22 cellular contexts compared by ENCODE assay signal in genomic region chr2:238467772-238468171, GRCh38. TPM values are rescaled to one million over a fixed set of nuclear protein-coding genes. Genes with fewer than 3 reads are reported as not detected.
DNase-seq lines count a peak whose midpoint lies in the region; ATAC-seq and TF ChIP-seq lines count a peak whose summit lies in the region.
"Had no signal": no experiment of that assay in that cellular context is flagged by ENCODE, and none has a peak within 500 bp of the region (broad histone marks: within the 10 kb centered on the region; RNA-seq: fewer than 3 reads in every experiment).

No MANE protein-coding gene starts in this region.

- no peak overlapping the region for H3K4me3 Mint-ChIP-seq in osteocyte (ENCODE audit: unreplicated experiment)
- H3K4me3 Mint-ChIP-seq: CD8-positive, alpha-beta memory T cell; HFFc6 had no signal

- H3K4me1 ChIP-seq in RWPE2 (ENCODE audit: insufficient read depth, poor library complexity, severe bottlenecking) (peaks cover 4% of the 10 kb centered on the region), PC-9 (replicated peaks; ENCODE audit: insufficient read depth) (no peaks in the 10 kb centered on the region)

- no peak overlapping the region for H3K4me3 ChIP-seq in RWPE2 (ENCODE audit: severe bottlenecking)
- H3K4me3 ChIP-seq in PC-9 = no peak overlapping the region

- H3K27me3 Mint-ChIP-seq in osteocyte (ENCODE audit: unreplicated experiment) = no peaks in the 10 kb centered on the region

- no peaks in the 10 kb centered on the region for H4K20me1 ChIP-seq in PC-9 (ENCODE audit: insufficient read depth)

- peak overlapping the region; percentile 43 for H3K27ac Mint-ChIP-seq in osteocyte (ENCODE audit: unreplicated experiment)
- H3K27ac Mint-ChIP-seq: CD8-positive, alpha-beta memory T cell; HFFc6 had no signal

- H3K36me3 ChIP-seq in RWPE2 (ENCODE audit: low read depth) (peaks cover 10% of the 10 kb centered on the region), PC-9 (ENCODE audit: low read depth) (no peaks in the 10 kb centered on the region)

- H3K36me3 Mint-ChIP-seq in osteocyte (ENCODE audit: unreplicated experiment) = peaks cover 23% of the 10 kb centered on the region

- TF ChIP-seq CTCF in RWPE2 (IDR thresholded peaks at IDR 0.05; ENCODE audit: poor library complexity, severe bottlenecking) (no peak), osteocyte (IDR thresholded peaks at IDR 0.05) (no peak), PC-9 (conservative IDR thresholded peaks at IDR 0.05) (no peak)

- H3K9me2 ChIP-seq in PC-9 (ENCODE audit: insufficient read depth) = no peaks in the 10 kb centered on the region

- H3K4me1 Mint-ChIP-seq in osteocyte (ENCODE audit: unreplicated experiment) = peaks cover 13% of the 10 kb centered on the region

- DNase-seq in EH (ENCODE audit: low read depth) = peak; percentile 43
- no peak for DNase-seq in RWPE2 (ENCODE audit: low spot score)
- DNase-seq in fibroblast of gingiva (ENCODE audit: low read depth) = peak; percentile 75
- no peak for DNase-seq in osteocyte (ENCODE audit: extremely low spot score, unreplicated experiment)
- no peak for DNase-seq in stimulated activated CD4-positive, alpha-beta T cell treated with anti-CD3 and anti-CD28 coated beads, Interleukin-1b, Interleukin-23, amount 100 ng/mL, for 48 hours
- no peak for DNase-seq in islet precursor cell
- DNase-seq in PC-9 = no peak
- DNase-seq: C1 segment of cervical spinal cord; CD8-positive, alpha-beta memory T cell; DMS79; HFFc6; Kasumi-1; MM.1S; NCI-H1105; NCI-H1694; NCI-H2081 treated with DMSO at 0.1 percent for 48 hours; NCI-H748 treated with DMSO at 0.1 percent for 48 hours; NK-92 treated with Interleukin-12 subunit alpha and Interleukin-12 subunit beta, amount 100 ng/mL, for 24 hours; RPMI8226; SIG-M5 had no signal

- H2AFZ ChIP-seq in PC-9 = no peak overlapping the region

- intact Hi-C loops in PC-9 (cut with micrococcal nuclease; ENCODE audit: unreplicated experiment) = no loop called here

- H3K4me2 ChIP-seq in PC-9 = no peak overlapping the region

- H3K79me2 ChIP-seq in PC-9 (ENCODE audit: low read depth) = no peaks in the 10 kb centered on the region

- H3K27ac ChIP-seq in RWPE2 (ENCODE audit: poor library complexity, severe bottlenecking) = peak overlapping the region; percentile 19
- H3K27ac ChIP-seq in PC-9 = no peak overlapping the region

- H3K27me3 ChIP-seq in RWPE2 (ENCODE audit: insufficient read depth, poor library complexity, severe bottlenecking) (no peaks in the 10 kb centered on the region), PC-9 (ENCODE audit: insufficient read depth, low read depth) (no peaks in the 10 kb centered on the region; the same call in 1 of the 2 replicates)

- POLR2A ChIA-PET in PC-9 (lab: Charles Lee; ENCODE audit: unreplicated experiment) = no interaction called here

- BruUV-seq in PC-9 (replicated peaks; lab: Mats Ljungman, UMichigan) = no TSS peak

- ATAC-seq in RWPE2 (ENCODE audit: low read depth) = 0 out of 3 replicates have a peak, but pooled peaks have one; percentile 21
- no peak for ATAC-seq in HG03378 (IDR thresholded peaks at IDR 0.05; ENCODE audit: unreplicated experiment)
- ATAC-seq: SK-N-SH treated with all-trans-retinoic acid at 6 μM for 48 hours had no signal

- peaks cover 2% of the 10 kb centered on the region for H3K9me3 ChIP-seq in RWPE2 (ENCODE audit: severe bottlenecking)
- no peaks in the 10 kb centered on the region; the same call in 1 of the 2 replicates for H3K9me3 ChIP-seq in PC-9 (ENCODE audit: insufficient read depth, low read depth)

- peaks cover 12% of the 10 kb centered on the region for H3K9me3 Mint-ChIP-seq in osteocyte (ENCODE audit: unreplicated experiment)

- CTCF ChIA-PET in PC-9 (lab: Charles Lee) = no interaction called here

- no peaks in the 10 kb centered on the region for H3F3A ChIP-seq in PC-9 (ENCODE audit: insufficient read depth, low read depth)

RNA-seq across cellular contexts. Expression of gene ASB1, which starts 41.0 kb away (rescaled TPM):
- total RNA-seq in osteocyte (26.0 and 33.9 TPM in 2 replicates), PC-9 (2021) (56.7 and 64.6 TPM in 2 replicates)

Comparison
In these comparisons a context has a peak if more than half of its experiments do, and no peak if none do; other contexts are left out.
1. DNase-seq: peak in EH (single experiment) and fibroblast of gingiva (single experiment); none in RWPE2 (single experiment), osteocyte (single experiment), stimulated activated CD4-positive, alpha-beta T cell treated with anti-CD3 and anti-CD28 coated beads, Interleukin-1b, Interleukin-23, amount 100 ng/mL, for 48 hours (single experiment), islet precursor cell (single experiment) and PC-9 (0 of 2).